Comparison of ENCODE assay signal across 10 cellular contexts in the genomic region with DNA sequence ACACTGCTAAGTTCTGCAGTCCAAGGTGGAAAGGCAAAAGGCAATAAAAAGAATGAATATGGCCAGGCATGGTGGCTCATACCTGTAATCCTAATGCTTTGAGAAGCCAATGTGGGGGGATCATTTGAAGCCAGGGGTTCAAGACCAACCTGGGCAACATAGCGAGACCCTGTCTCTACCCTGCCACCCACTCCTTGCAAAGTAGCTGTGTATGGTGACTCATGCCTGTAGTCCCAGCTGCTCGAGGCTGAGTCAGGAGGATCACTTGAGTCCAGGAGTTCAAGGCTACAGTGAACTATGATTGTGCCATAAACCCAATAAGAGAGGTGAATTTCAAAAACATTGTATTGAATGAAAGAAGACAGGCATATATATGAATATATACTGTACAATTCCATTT. TPM values are rescaled to one million over a fixed set of nuclear protein-coding genes. Genes with fewer than 3 reads are reported as not detected.
DNase-seq lines count a peak whose midpoint lies in the region; ATAC-seq and TF ChIP-seq lines count a peak whose summit lies in the region.
"Had no signal": no experiment of that assay in that cellular context is flagged by ENCODE, and none has a peak within 500 bp of the region (broad histone marks: within the 10 kb centered on the region; RNA-seq: fewer than 3 reads in every experiment).

No MANE protein-coding gene starts in this region.

- no peaks in the 10 kb centered on the region for H3K9me2 ChIP-seq in MM.1S (replicated peaks; ENCODE audit: insufficient read depth, low read length)

- no peak overlapping the region for H3K9ac ChIP-seq in MM.1S (ENCODE audit: low read length)

- H3K27ac ChIP-seq in left ventricle myocardium inferior (replicated peaks) (no peak overlapping the region), MM.1S (ENCODE audit: low read length) (no peak overlapping the region)

- H3K36me3 ChIP-seq in left ventricle myocardium inferior, result no peaks in the 10 kb centered on the region
- no peaks in the 10 kb centered on the region for H3K36me3 ChIP-seq in MM.1S (replicated peaks; ENCODE audit: insufficient read depth, low read length)

- H3K9me3 ChIP-seq in left ventricle myocardium inferior (replicated peaks) (no peaks in the 10 kb centered on the region), MM.1S (replicated peaks; ENCODE audit: insufficient read depth, low read length) (no peaks in the 10 kb centered on the region)

- no peaks in the 10 kb centered on the region for H3K9me3 Mint-ChIP-seq in activated T-cell treated with anti-CD3 and anti-CD28 coated beads, Interleukin-2, amount 50 U/mL, for 72 hours
- H3K9me3 Mint-ChIP-seq in type B pancreatic cell, result peaks cover 6% of the 10 kb centered on the region
- H3K9me3 Mint-ChIP-seq: dendritic cell treated with granulocyte-macrophage colony-stimulating factor and Interleukin-4, amounts not matched to agents 40 ng/mL and 50 ng/mL, for 4 days had no signal

- no peak for TF ChIP-seq CTCF in left ventricle myocardium inferior (IDR thresholded peaks at IDR 0.05; ENCODE audit: borderline replicate concordance)
- no peak for TF ChIP-seq CTCF in type B pancreatic cell (conservative IDR thresholded peaks at IDR 0.05)
- no peak for TF ChIP-seq CTCF in MM.1S (IDR thresholded peaks at IDR 0.05; ENCODE audit: low read length)

- H3K4me1 ChIP-seq in left ventricle myocardium inferior (peaks cover 97% of the 10 kb centered on the region), MM.1S (ENCODE audit: low read length) (peaks cover 12% of the 10 kb centered on the region; the same call in 1 of the 2 replicates)

- H3K4me2 ChIP-seq in MM.1S (ENCODE audit: low read depth, low read length), result no peak overlapping the region

- H3K4me1 Mint-ChIP-seq in activated T-cell treated with anti-CD3 and anti-CD28 coated beads, Interleukin-2, amount 50 U/mL, for 72 hours (ENCODE audit: low read depth), result peaks cover 74% of the 10 kb centered on the region
- H3K4me1 Mint-ChIP-seq in type B pancreatic cell (ENCODE audit: unreplicated experiment), result peaks cover 48% of the 10 kb centered on the region

- peaks cover 5% of the 10 kb centered on the region; the same call in 1 of the 2 replicates for H4K20me1 ChIP-seq in MM.1S (ENCODE audit: insufficient read depth, low read length)

- H2AFZ ChIP-seq in MM.1S (ENCODE audit: low read length), result no peak overlapping the region

- peaks cover 73% of the 10 kb centered on the region for H3K79me2 ChIP-seq in MM.1S (ENCODE audit: low read length)

- H3K27me3 Mint-ChIP-seq in activated T-cell treated with anti-CD3 and anti-CD28 coated beads, Interleukin-2, amount 50 U/mL, for 72 hours (ENCODE audit: low read depth), result no peaks in the 10 kb centered on the region
- H3K27me3 Mint-ChIP-seq in type B pancreatic cell, result no peaks in the 10 kb centered on the region
- H3K27me3 Mint-ChIP-seq: dendritic cell treated with granulocyte-macrophage colony-stimulating factor and Interleukin-4, amounts not matched to agents 40 ng/mL and 50 ng/mL, for 4 days had no signal

- peak overlapping the region; percentile 45 to 100 for H3K4me3 Mint-ChIP-seq in activated T-cell treated with anti-CD3 and anti-CD28 coated beads, Interleukin-2, amount 50 U/mL, for 72 hours
- H3K4me3 Mint-ChIP-seq in type B pancreatic cell, result peak overlapping the region; percentile 41

- H3K4me3 ChIP-seq in left ventricle myocardium inferior (peak overlapping the region; percentile 96), MM.1S (ENCODE audit: low read length) (no peak overlapping the region)

- no peaks in the 10 kb centered on the region for H3K27me3 ChIP-seq in left ventricle myocardium inferior (ENCODE audit: low read depth)
- no peaks in the 10 kb centered on the region for H3K27me3 ChIP-seq in MM.1S (replicated peaks; ENCODE audit: insufficient read depth, low read length)

- ATAC-seq in Right ventricle myocardium inferior (no peak), GM19351 (IDR thresholded peaks at IDR 0.05; ENCODE audit: unreplicated experiment) (no peak)
- ATAC-seq in activated T-cell treated with anti-CD3 and anti-CD28 coated beads, Interleukin-2, amount 50 U/mL, for 72 hours (replicated peaks in 1 of 2), result peak in 1 of 2 donors; percentile 14
- ATAC-seq: left lobe of liver had no signal

- DNase-seq in left ventricle myocardium inferior (no peak), Right ventricle myocardium inferior (ENCODE audit: missing footprints) (no peak), iris pigment epithelial cell (ENCODE audit: low read depth) (peak; percentile 61), type B pancreatic cell (ENCODE audit: extremely low spot score, unreplicated experiment) (no peak), MM.1S (no peak), Kasumi-1 (lab: John Stamatoyannopoulos, UW) (no peak)
- peak in 1 of 2 donors; percentile 27 for DNase-seq in activated T-cell treated with anti-CD3 and anti-CD28 coated beads, Interleukin-2, amount 50 U/mL, for 72 hours

- peaks cover 6 to 10% of the 10 kb centered on the region in 2 donors for H3K36me3 Mint-ChIP-seq in activated T-cell treated with anti-CD3 and anti-CD28 coated beads, Interleukin-2, amount 50 U/mL, for 72 hours (ENCODE audit: insufficient read depth in 2 of 2)
- H3K36me3 Mint-ChIP-seq in type B pancreatic cell, result peaks cover 8% of the 10 kb centered on the region

- peaks cover 6% of the 10 kb centered on the region for H3F3A ChIP-seq in MM.1S (ENCODE audit: insufficient read depth, low read length)

- H3K27ac Mint-ChIP-seq in activated T-cell treated with anti-CD3 and anti-CD28 coated beads, Interleukin-2, amount 50 U/mL, for 72 hours, result peak overlapping the region; percentile 93
- H3K27ac Mint-ChIP-seq in type B pancreatic cell, result peak overlapping the region; percentile 95
- H3K27ac Mint-ChIP-seq: dendritic cell treated with granulocyte-macrophage colony-stimulating factor and Interleukin-4, amounts not matched to agents 40 ng/mL and 50 ng/mL, for 4 days had no signal

- intact Hi-C loops in left ventricle myocardium inferior (cut with micrococcal nuclease), result no loop called here
- intact Hi-C loops in Right ventricle myocardium inferior (cut with DNase I), result no loop called here

RNA-seq across cellular contexts. Expression of gene MYL12B, which starts 2.4 kb away (rescaled TPM):
- total RNA-seq in left ventricle myocardium inferior (176 TPM), Right ventricle myocardium inferior (180 TPM), type B pancreatic cell (ENCODE audit: low replicate concordance) (211 and 359 TPM in 2 replicates)
- total RNA-seq in activated T-cell treated with anti-CD3 and anti-CD28 coated beads, Interleukin-2, amount 50 U/mL, for 72 hours, result 100 to 1,000 TPM; 235 to 276 TPM

RNA-seq across cellular contexts. Expression of gene MYL12A, which starts 16.8 kb away (rescaled TPM):
- total RNA-seq in left ventricle myocardium inferior (2,410 TPM), Right ventricle myocardium inferior (2,252 TPM), type B pancreatic cell (ENCODE audit: low replicate concordance) (219 and 271 TPM in 2 replicates)
- total RNA-seq in activated T-cell treated with anti-CD3 and anti-CD28 coated beads, Interleukin-2, amount 50 U/mL, for 72 hours, result 100 to 1,000 TPM; 425 to 483 TPM

RNA-seq across cellular contexts. Expression of gene MYOM1, which starts 44.6 kb away (rescaled TPM):
- total RNA-seq in left ventricle myocardium inferior (667 TPM), Right ventricle myocardium inferior (611 TPM), type B pancreatic cell (ENCODE audit: low replicate concordance) (2.0 TPM in 2 replicates)
- 1 to 10 TPM in 1 of 2 donors, under 1 TPM in 1; 0.39 to 1.1 TPM for total RNA-seq in activated T-cell treated with anti-CD3 and anti-CD28 coated beads, Interleukin-2, amount 50 U/mL, for 72 hours

Comparison
In these comparisons a context has a peak if more than half of its experiments do, and no peak if none do; other contexts are left out.
1. RNA of gene MYOM1, which starts 44.6 kb away (total RNA-seq): 667 TPM in left ventricle myocardium inferior (single experiment) and 611 TPM in Right ventricle myocardium inferior (single experiment); 2.0 TPM in type B pancreatic cell and 0.39 to 1.1 TPM in activated T-cell treated with anti-CD3 and anti-CD28 coated beads, Interleukin-2, amount 50 U/mL, for 72 hours; every median in the first group is over 100 times any median in the second.